In the genomic region with DNA sequence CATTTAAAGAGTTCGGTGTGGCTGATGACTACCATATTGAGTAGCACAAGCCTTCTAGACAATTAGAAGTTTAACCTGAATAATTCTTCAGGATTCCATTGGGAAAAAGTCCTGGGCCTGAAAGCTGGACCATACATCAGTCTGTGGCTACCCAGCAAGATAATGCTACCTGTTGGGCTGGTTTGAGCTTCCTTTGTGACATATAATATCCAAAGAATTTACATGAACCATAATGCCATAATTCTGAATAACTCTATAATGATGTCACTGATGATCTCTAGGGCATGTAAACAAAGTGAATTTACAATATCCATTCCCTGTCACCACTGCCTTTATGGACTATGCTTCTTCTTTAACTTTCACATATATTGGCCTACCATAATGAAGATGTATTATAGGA, we compare ENCODE assay signal across 29 cellular contexts. TPM values are rescaled to one million over a fixed set of nuclear protein-coding genes. Genes with fewer than 3 reads are reported as not detected.
"Had no signal": no experiment of that assay in that cellular context is flagged by ENCODE, and none has a peak within 500 bp of the region (broad histone marks: within the 10 kb centered on the region; RNA-seq: fewer than 3 reads in every experiment).

No MANE protein-coding gene starts in this region.

- H3K27ac ChIP-seq: colonic mucosa, esophagus muscularis mucosa, foreskin keratinocyte, gastroesophageal sphincter, heart left ventricle, hepatocyte, neutrophil, parathyroid adenoma, right atrium auricular region, stomach, testis, tibial artery, upper lobe of right lung, uterus had no signal

- H3K79me2 ChIP-seq: hepatocyte had no signal

- H2AFZ ChIP-seq: hepatocyte, parathyroid adenoma had no signal

- H3K9ac ChIP-seq: parathyroid adenoma had no signal

- FAIRE-seq: kidney had no signal

- H3K4me3 ChIP-seq: colonic mucosa, esophagus muscularis mucosa, gastroesophageal sphincter, heart left ventricle, hepatocyte, lung, mucosa of descending colon, right atrium auricular region, stomach, testis, tibial artery, upper lobe of right lung, uterus had no signal

- H3K36me3 ChIP-seq: colonic mucosa, esophagus muscularis mucosa, gastroesophageal sphincter, heart left ventricle, neutrophil, right atrium auricular region, stomach, upper lobe of right lung, uterus had no signal

- H3K4me2 ChIP-seq: hepatocyte had no signal

- ATAC-seq: foreskin keratinocyte; gastroesophageal sphincter; heart left ventricle; left lobe of liver; mucosa of descending colon; natural killer cell treated with Interleukin-12 subunit alpha and Interleukin-12 subunit beta and Interleukin-15 and Interleukin-18, amount 100 ng/mL, for 72 hours; sciatic nerve; stimulated activated effector memory CD8-positive, alpha-beta T cell treated with anti-CD3 and anti-CD28 coated beads, Interleukin-12 subunit alpha, Interleukin-12 subunit beta, amount 100 ng/mL, for 72 hours; upper lobe of right lung had no signal

- H3K4me1 ChIP-seq: colonic mucosa, foreskin keratinocyte, parathyroid adenoma, testis, uterus had no signal

- H3K27me3 ChIP-seq: colonic mucosa, esophagus muscularis mucosa, foreskin keratinocyte, gastroesophageal sphincter, right atrium auricular region, stomach, testis, upper lobe of right lung, uterus had no signal

- DNase-seq: colonic mucosa; effector CD8-positive, alpha-beta T cell; endodermal cell; heart left ventricle; kidney; mucosa of descending colon; naive B cell; stimulated activated CD4-positive, alpha-beta T cell treated with anti-CD3 and anti-CD28 coated beads, Interleukin-2, amount 100 ng/mL, for 24 hours; stimulated activated CD4-positive, alpha-beta T cell treated with anti-CD3 and anti-CD28 coated beads, Interleukin-4, amount 100 ng/mL, for 24 hours; stimulated activated naive CD4-positive, alpha-beta T cell treated with Interleukin-2 at 50 U/mL for 16 hours; stomach; testis; tibial artery; upper lobe of right lung; uterus had no signal

- H3K9me3 ChIP-seq: colonic mucosa, esophagus muscularis mucosa, gastroesophageal sphincter, heart left ventricle, mucosa of descending colon, neutrophil, right atrium auricular region, stomach, testis, tibial artery, upper lobe of right lung, uterus had no signal

RNA-seq across cellular contexts. Expression of gene STYK1, which starts 53.1 kb away (rescaled TPM):
- total RNA-seq: fibroblast of lung, left lobe of liver, neural crest cell had no signal
